1 cellular context compared by ENCODE assay signal in genomic region chr5:160438316-160439204, GRCh38.
TF ChIP-seq lines count a peak whose summit lies in the region.

No MANE protein-coding gene starts in this region.

TF ChIP-seq in IMR-90, 13 proteins besides CTCF, POLR2A, EP300 and RAD21:
- peak; percentile 57 for TF ChIP-seq SMC3 (IDR thresholded peaks at IDR 0.05; ENCODE audit: low read depth, low read length)
- no peak for TF ChIP-seq NFE2L2 (IDR thresholded peaks at IDR 0.05; ENCODE audit: low read depth, low read length)
